8 cellular contexts compared by ENCODE assay signal in the genomic region with DNA sequence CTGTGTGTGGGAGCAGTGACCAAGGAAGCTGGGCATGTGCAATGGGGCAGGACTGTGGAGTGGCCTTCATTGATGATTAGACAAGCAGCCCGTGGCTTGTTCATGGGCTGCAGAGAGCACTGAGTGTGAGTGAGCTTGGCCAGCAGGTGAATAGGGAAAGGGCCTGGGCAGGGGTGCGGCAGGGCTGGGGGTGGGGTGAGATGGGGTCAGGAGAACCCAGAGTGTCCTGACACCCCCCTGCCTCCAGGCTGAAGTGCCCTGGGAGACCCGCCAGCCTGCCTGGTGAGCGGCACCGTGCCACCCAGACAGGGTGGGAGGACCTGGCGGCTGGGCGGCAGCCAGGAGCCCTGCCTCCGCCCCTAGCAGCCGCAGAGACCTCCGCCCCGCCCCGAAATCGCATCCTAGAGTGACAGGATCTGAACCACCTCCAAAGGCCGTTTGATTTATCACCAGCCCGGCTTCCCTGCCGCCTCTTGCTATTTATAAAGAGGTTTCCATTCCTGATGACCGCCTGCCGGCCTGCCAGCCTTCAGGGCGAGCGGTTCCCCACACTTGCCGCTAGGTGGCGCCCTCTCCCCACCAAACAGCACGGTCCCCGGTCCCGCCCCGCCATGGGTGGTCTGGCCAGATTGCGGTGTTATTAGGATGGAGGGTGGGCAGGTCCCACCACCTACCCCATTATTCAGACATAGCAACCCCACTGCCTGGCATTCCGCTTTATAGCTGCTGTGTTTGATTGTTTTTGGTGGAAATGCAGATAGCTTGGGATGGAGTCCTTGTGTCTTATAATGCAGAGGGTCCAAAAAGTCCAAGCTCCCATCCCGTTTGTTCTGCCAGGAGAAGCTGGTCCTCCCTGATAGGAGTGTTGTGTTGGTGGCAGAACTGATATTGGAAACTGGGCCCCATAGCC. TPM values are rescaled to one million over a fixed set of nuclear protein-coding genes. Genes with fewer than 3 reads are reported as not detected.
A peak's percentile ranks its signal among the peaks of the same experiment; 100 is the strongest.
DNase-seq lines count a peak whose midpoint lies in the region; ATAC-seq and TF ChIP-seq lines count a peak whose summit lies in the region.

No MANE protein-coding gene starts in this region.

- ATAC-seq in GM18511 (IDR thresholded peaks at IDR 0.05; ENCODE audit: unreplicated experiment) = peak; percentile 72
- peak; percentile 84 for ATAC-seq in activated T-helper 17 cell treated with anti-CD3 and anti-CD28 coated beads, Interleukin-2, amount 50 U/mL, for 72 hours (replicated peaks)

- CTCF ChIA-PET in AG04449 (lab: Yijun Ruan, JAX) = interaction anchor here (0.7 to 12.9 kb wide), 49 partner anchors 11 to 891 kb away, joined by 3 to 242 read pairs (median 5); a partner anchor contains a TSS

- POLR2A ChIA-PET in AG04449 (lab: Yijun Ruan, JAX) = no interaction called here

- no peaks in the 10 kb centered on the region for H3K9me3 Mint-ChIP-seq in activated T-helper 17 cell treated with anti-CD3 and anti-CD28 coated beads, Interleukin-2, amount 50 U/mL, for 72 hours
- no peaks in the 10 kb centered on the region for H3K9me3 Mint-ChIP-seq in osteocyte (ENCODE audit: unreplicated experiment)

- no peaks in the 10 kb centered on the region for H3K27me3 ChIP-seq in tibial nerve

- H3K4me3 ChIP-seq in AG04449 (ENCODE audit: low read depth, low read length) (no peak overlapping the region), foreskin fibroblast (ENCODE audit: low read depth in 1 of 2, low read length in 2 of 2) (no peak overlapping the region), tibial nerve (no peak overlapping the region)

- H3K27ac Mint-ChIP-seq in activated T-helper 17 cell treated with anti-CD3 and anti-CD28 coated beads, Interleukin-2, amount 50 U/mL, for 72 hours = no peak overlapping the region
- no peak overlapping the region for H3K27ac Mint-ChIP-seq in osteocyte (ENCODE audit: unreplicated experiment)

- H3K27ac ChIP-seq in tibial nerve = no peak overlapping the region

- H3K36me3 ChIP-seq in tibial nerve = no peaks in the 10 kb centered on the region

- WGBS in tibial nerve, 2 donors = 2 to 3% methylated on average over 17 to 28 of the region's 29 CpGs

- TF ChIP-seq CTCF in AG04449 (IDR thresholded peaks at IDR 0.05; ENCODE audit: insufficient read depth, low read length, missing control alignments) = peak; percentile 98
- peak; percentile 94 for TF ChIP-seq CTCF in foreskin fibroblast (IDR thresholded peaks at IDR 0.05; ENCODE audit: low read depth, low read length)
- peak; percentile 99 for TF ChIP-seq CTCF in osteocyte (IDR thresholded peaks at IDR 0.05)
- peak; percentile 96 to 98 (median 98) for TF ChIP-seq CTCF in tibial nerve (IDR thresholded peaks at IDR 0.05)

- no peaks in the 10 kb centered on the region for H3K36me3 Mint-ChIP-seq in activated T-helper 17 cell treated with anti-CD3 and anti-CD28 coated beads, Interleukin-2, amount 50 U/mL, for 72 hours (ENCODE audit: low read depth)
- H3K36me3 Mint-ChIP-seq in osteocyte (ENCODE audit: unreplicated experiment) = no peaks in the 10 kb centered on the region

- H3K4me1 Mint-ChIP-seq in activated T-helper 17 cell treated with anti-CD3 and anti-CD28 coated beads, Interleukin-2, amount 50 U/mL, for 72 hours = no peaks in the 10 kb centered on the region
- H3K4me1 Mint-ChIP-seq in osteocyte (ENCODE audit: unreplicated experiment) = peaks cover 14% of the 10 kb centered on the region

- no peak for DNase-seq in AG04449 (ENCODE audit: low read depth, low spot score)
- DNase-seq in Kasumi-1 (lab: John Stamatoyannopoulos, UW) = peak; percentile 38 to 50
- peak; percentile 81 for DNase-seq in RPMI7951 (ENCODE audit: low read depth)
- DNase-seq in foreskin fibroblast = peak; percentile 42 to 83
- DNase-seq in osteocyte (ENCODE audit: extremely low spot score, unreplicated experiment) = peak; percentile 93
- peak; percentile 67 to 79 for DNase-seq in tibial nerve (ENCODE audit: low spot score in 2 of 2)

- H3K9me3 ChIP-seq in tibial nerve = no peaks in the 10 kb centered on the region

- TF ChIP-seq EP300 in tibial nerve (IDR thresholded peaks at IDR 0.05) = no peak

- TF ChIP-seq POLR2A in tibial nerve (IDR thresholded peaks at IDR 0.05) = no peak

- H3K4me1 ChIP-seq in tibial nerve = peaks cover 0 to 14% (median 6%) of the 10 kb centered on the region in 4 donors

- no peaks in the 10 kb centered on the region for H3K27me3 Mint-ChIP-seq in activated T-helper 17 cell treated with anti-CD3 and anti-CD28 coated beads, Interleukin-2, amount 50 U/mL, for 72 hours
- H3K27me3 Mint-ChIP-seq in osteocyte (ENCODE audit: unreplicated experiment) = no peaks in the 10 kb centered on the region

- H3K4me3 Mint-ChIP-seq in activated T-helper 17 cell treated with anti-CD3 and anti-CD28 coated beads, Interleukin-2, amount 50 U/mL, for 72 hours = peak overlapping the region; percentile 10
- H3K4me3 Mint-ChIP-seq in osteocyte (ENCODE audit: unreplicated experiment) = no peak overlapping the region

RNA-seq across cellular contexts. Expression of a gene that starts 3.5 kb away (rescaled TPM):
- 0.36 and 0.59 TPM in 2 replicates for total RNA-seq in RPMI7951 (2014; rRNA removed; shearing (Covaris generic))
- total RNA-seq in activated T-helper 17 cell treated with anti-CD3 and anti-CD28 coated beads, Interleukin-2, amount 50 U/mL, for 72 hours = under 1 TPM; 0.40 to 0.86 TPM
- total RNA-seq in osteocyte (0.10 and 0.27 TPM in 2 replicates), tibial nerve (1 to 10 TPM in 1 of 4 donors, under 1 TPM in 1, not detected in 2; 0.66 to 1.3 TPM)

RNA-seq across cellular contexts. Expression of a gene that starts 22.7 kb away (rescaled TPM):
- total RNA-seq in RPMI7951 (2014; rRNA removed; shearing (Covaris generic)) = 0.24 and 0.39 TPM in 2 replicates
- not detected for total RNA-seq in activated T-helper 17 cell treated with anti-CD3 and anti-CD28 coated beads, Interleukin-2, amount 50 U/mL, for 72 hours
- 11.8 and 13.6 TPM in 2 replicates for total RNA-seq in osteocyte
- total RNA-seq in tibial nerve = 10 to 100 TPM in 1 of 4 donors, 1 to 10 TPM in 3; 3.0 to 11.8 (median 8.0) TPM

RNA-seq across cellular contexts. Expression of a gene that starts 47.7 kb away (rescaled TPM):
- not detected in 2 replicates for total RNA-seq in RPMI7951 (2014; rRNA removed; shearing (Covaris generic))
- not detected for total RNA-seq in activated T-helper 17 cell treated with anti-CD3 and anti-CD28 coated beads, Interleukin-2, amount 50 U/mL, for 72 hours
- total RNA-seq in osteocyte (2.1 and 3.2 TPM in 2 replicates), tibial nerve (10 to 100 TPM; 31.8 to 61.3 (median 44.6) TPM)

RNA-seq across cellular contexts. Expression of a gene that starts 47.8 kb away (rescaled TPM):
- not detected in 2 replicates for total RNA-seq in RPMI7951 (2014; rRNA removed; shearing (Covaris generic))
- not detected for total RNA-seq in activated T-helper 17 cell treated with anti-CD3 and anti-CD28 coated beads, Interleukin-2, amount 50 U/mL, for 72 hours
- 0.18 and 0.24 TPM in 2 replicates for total RNA-seq in osteocyte
- 1 to 10 TPM; 2.8 to 3.7 (median 3.1) TPM for total RNA-seq in tibial nerve
